Comparison of ENCODE assay signal across 16 cellular contexts in the genomic region with DNA sequence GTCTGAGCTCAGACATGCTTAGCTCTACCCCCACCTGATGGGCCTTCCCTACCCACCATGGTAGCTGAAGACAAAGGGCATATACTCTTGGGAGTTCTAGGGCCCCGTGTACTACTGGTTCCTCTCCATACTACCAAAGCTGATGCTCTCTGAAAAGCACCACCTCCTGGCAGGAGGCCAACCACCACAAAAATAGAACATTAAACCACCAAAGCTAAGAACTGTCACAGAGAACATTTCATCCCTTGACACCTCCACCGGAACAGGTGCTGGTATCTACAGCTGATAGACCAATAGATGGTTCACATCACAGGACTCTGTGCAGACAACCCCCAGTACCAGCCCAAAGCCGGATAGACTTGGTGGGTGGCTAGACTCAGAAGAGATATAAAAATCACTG. TPM values are rescaled to one million over a fixed set of nuclear protein-coding genes. Genes with fewer than 3 reads are reported as not detected.
DNase-seq lines count a peak whose midpoint lies in the region; ATAC-seq and TF ChIP-seq lines count a peak whose summit lies in the region.
"Had no signal": no experiment of that assay in that cellular context is flagged by ENCODE, and none has a peak within 500 bp of the region (broad histone marks: within the 10 kb centered on the region; RNA-seq: fewer than 3 reads in every experiment).

No MANE protein-coding gene starts in this region.

- no peaks in the 10 kb centered on the region for H3K79me1 ChIP-seq in mesenchymal stem cell (replicated peaks; ENCODE audit: low read length, poor library complexity, severe bottlenecking)

- no peak for TF ChIP-seq POLR2A in right lobe of liver (IDR thresholded peaks at IDR 0.05)

- 81% methylated on average over 2 of the region's 3 CpGs for WGBS in mesenchymal stem cell
- WGBS in right lobe of liver (ENCODE audit: insufficient coverage, low coverage, low lambda C conversion rate, missing lambda C conversion rate), result 89% methylated on average over 2 of the region's 3 CpGs

- H3K4me3 ChIP-seq in mesenchymal stem cell (ENCODE audit: insufficient read depth in 1 of 2, low read depth in 1 of 2, low read length in 2 of 2), result no peak overlapping the region
- no peak overlapping the region for H3K4me3 ChIP-seq in right lobe of liver
- H3K4me3 ChIP-seq: prostate gland had no signal

- H2AFZ ChIP-seq in mesenchymal stem cell (ENCODE audit: low read depth, low read length), result no peak overlapping the region

- H3K23ac ChIP-seq in mesenchymal stem cell (ENCODE audit: low read length in 2 of 2), result no peak overlapping the region

- no peak overlapping the region for H2BK15ac ChIP-seq in mesenchymal stem cell (ENCODE audit: low read depth, poor library complexity, severe bottlenecking)

- no peaks in the 10 kb centered on the region for H3K4me1 Mint-ChIP-seq in effector memory CD8-positive, alpha-beta T cell (ENCODE audit: low read depth in 2 of 2)
- H3K4me1 Mint-ChIP-seq: activated naive CD8-positive, alpha-beta T cell treated with anti-CD3 and anti-CD28 coated beads, Interleukin-2, amount 50 U/mL, for 24 hours had no signal

- intact Hi-C loops in right lobe of liver (cut with DNase I), result no loop called here

- TF ChIP-seq CTCF in right lobe of liver (IDR thresholded peaks at IDR 0.05), result no peak

- H3K27me3 Mint-ChIP-seq in effector memory CD8-positive, alpha-beta T cell, result no peaks in the 10 kb centered on the region
- H3K27me3 Mint-ChIP-seq: activated naive CD8-positive, alpha-beta T cell treated with anti-CD3 and anti-CD28 coated beads, Interleukin-2, amount 50 U/mL, for 24 hours had no signal

- no peak overlapping the region for H2BK12ac ChIP-seq in mesenchymal stem cell (ENCODE audit: low read length in 2 of 2)

- H3K27me3 ChIP-seq in mesenchymal stem cell (ENCODE audit: control insufficient read depth in 1 of 2, insufficient read depth in 1 of 2, low read length in 2 of 2) (no peaks in the 10 kb centered on the region), right lobe of liver (no peaks in the 10 kb centered on the region)

- H4K91ac ChIP-seq in mesenchymal stem cell (ENCODE audit: low read length), result no peak overlapping the region

- H3K36me3 ChIP-seq in mesenchymal stem cell (ENCODE audit: control insufficient read depth in 1 of 2, insufficient read depth in 2 of 2, low read depth in 1 of 2, low read length in 2 of 2), result no peaks in the 10 kb centered on the region
- no peaks in the 10 kb centered on the region for H3K36me3 ChIP-seq in right lobe of liver
- H3K36me3 ChIP-seq: prostate gland had no signal

- H2AK5ac ChIP-seq in mesenchymal stem cell (ENCODE audit: low read length, severe bottlenecking), result no peak overlapping the region

- H3K4me2 ChIP-seq in mesenchymal stem cell (ENCODE audit: low read length, poor library complexity, severe bottlenecking), result no peak overlapping the region

- H3K27ac Mint-ChIP-seq in effector memory CD8-positive, alpha-beta T cell, result no peak overlapping the region
- H3K27ac Mint-ChIP-seq: activated naive CD8-positive, alpha-beta T cell treated with anti-CD3 and anti-CD28 coated beads, Interleukin-2, amount 50 U/mL, for 24 hours had no signal

- no peak overlapping the region for H3K4ac ChIP-seq in mesenchymal stem cell (ENCODE audit: low read depth in 1 of 2, low read length in 2 of 2)

- ATAC-seq in GM18498 (IDR thresholded peaks at IDR 0.05; ENCODE audit: unreplicated experiment), result peak; percentile 95
- ATAC-seq in GM19455 (IDR thresholded peaks at IDR 0.05; ENCODE audit: unreplicated experiment), result peak; percentile 69
- peak; percentile 86 for ATAC-seq in HG02678 (IDR thresholded peaks at IDR 0.05; ENCODE audit: unreplicated experiment)
- peak; percentile 80 for ATAC-seq in HG03521 (IDR thresholded peaks at IDR 0.05; ENCODE audit: unreplicated experiment)
- ATAC-seq in right lobe of liver, result no peak
- ATAC-seq in effector memory CD8-positive, alpha-beta T cell (replicated peaks), result no peak
- ATAC-seq: activated naive CD8-positive, alpha-beta T cell treated with anti-CD3 and anti-CD28 coated beads, Interleukin-2, amount 50 U/mL, for 24 hours had no signal

- no peak overlapping the region for H3K14ac ChIP-seq in mesenchymal stem cell (ENCODE audit: low read length in 2 of 2)

- DNase-seq in mesenchymal stem cell (no peak), right lobe of liver (no peak)
- no peak for DNase-seq in effector memory CD8-positive, alpha-beta T cell
- DNase-seq in effector CD4-positive, alpha-beta T cell, result no peak
- DNase-seq: activated naive CD8-positive, alpha-beta T cell treated with anti-CD3 and anti-CD28 coated beads, Interleukin-2, amount 50 U/mL, for 24 hours; central memory CD4-positive, alpha-beta T cell; DMS 273 treated with DMSO at 0.1 percent for 48 hours; glutamatergic neuron; OCI-M1; stimulated activated CD8-positive, alpha-beta memory T cell treated with anti-CD3 and anti-CD28 coated beads, Interleukin-4, amount 100 ng/mL, for 48 hours; SW 1271 had no signal

- H3K4me1 ChIP-seq in mesenchymal stem cell (ENCODE audit: control insufficient read depth, insufficient read depth, low read depth, low read length), result peaks cover 1% of the 10 kb centered on the region
- H3K4me1 ChIP-seq in right lobe of liver, result no peaks in the 10 kb centered on the region
- H3K4me1 ChIP-seq: prostate gland had no signal

- H3K9me3 Mint-ChIP-seq in effector memory CD8-positive, alpha-beta T cell, result no peaks in the 10 kb centered on the region

- no peak overlapping the region for H3K27ac ChIP-seq in mesenchymal stem cell (ENCODE audit: low read length, poor library complexity, severe bottlenecking)
- no peak overlapping the region for H3K27ac ChIP-seq in right lobe of liver
- H3K27ac ChIP-seq: prostate gland had no signal

- H3K9me3 ChIP-seq in mesenchymal stem cell (ENCODE audit: control insufficient read depth, low read length), result no peaks in the 10 kb centered on the region
- H3K9me3 ChIP-seq in right lobe of liver, result no peaks in the 10 kb centered on the region
- H3K9me3 ChIP-seq: prostate gland had no signal

- no peak overlapping the region for H4K8ac ChIP-seq in mesenchymal stem cell (ENCODE audit: low read length)

- no peak overlapping the region for H2BK5ac ChIP-seq in mesenchymal stem cell (ENCODE audit: low read depth, low read length, poor library complexity, severe bottlenecking)

- H3K18ac ChIP-seq in mesenchymal stem cell (ENCODE audit: low read depth in 1 of 2, low read length in 2 of 2), result no peak overlapping the region

- no peak overlapping the region for H3K4me3 Mint-ChIP-seq in effector memory CD8-positive, alpha-beta T cell
- H3K4me3 Mint-ChIP-seq: activated naive CD8-positive, alpha-beta T cell treated with anti-CD3 and anti-CD28 coated beads, Interleukin-2, amount 50 U/mL, for 24 hours had no signal

- no peak overlapping the region for H3K9ac ChIP-seq in mesenchymal stem cell (ENCODE audit: low read length)

- H2BK120ac ChIP-seq in mesenchymal stem cell (ENCODE audit: low read depth, low read length), result no peak overlapping the region

- H3K36me3 Mint-ChIP-seq in effector memory CD8-positive, alpha-beta T cell (ENCODE audit: insufficient read depth), result no peaks in the 10 kb centered on the region

RNA-seq across cellular contexts. Expression of a gene that starts 13.4 kb away (rescaled TPM):
- 12.0 TPM for polyA plus RNA-seq in mesenchymal stem cell (2013, experiment 1 of 2)
- polyA plus RNA-seq in mesenchymal stem cell (2013, experiment 2 of 2), result 12.1 TPM
- total RNA-seq in right lobe of liver, result under 1 TPM in 4 of 6 experiments, not detected in 2; 0.09 to 0.55 (median 0.25) TPM

Comparison
In these comparisons a context has a peak if more than half of its experiments do, and no peak if none do; other contexts are left out.
1. ATAC-seq: peak in GM18498 (single experiment), GM19455 (single experiment), HG02678 (single experiment) and HG03521 (single experiment); none in right lobe of liver (0 of 4) and effector memory CD8-positive, alpha-beta T cell (single experiment).